In the genomic region with DNA sequence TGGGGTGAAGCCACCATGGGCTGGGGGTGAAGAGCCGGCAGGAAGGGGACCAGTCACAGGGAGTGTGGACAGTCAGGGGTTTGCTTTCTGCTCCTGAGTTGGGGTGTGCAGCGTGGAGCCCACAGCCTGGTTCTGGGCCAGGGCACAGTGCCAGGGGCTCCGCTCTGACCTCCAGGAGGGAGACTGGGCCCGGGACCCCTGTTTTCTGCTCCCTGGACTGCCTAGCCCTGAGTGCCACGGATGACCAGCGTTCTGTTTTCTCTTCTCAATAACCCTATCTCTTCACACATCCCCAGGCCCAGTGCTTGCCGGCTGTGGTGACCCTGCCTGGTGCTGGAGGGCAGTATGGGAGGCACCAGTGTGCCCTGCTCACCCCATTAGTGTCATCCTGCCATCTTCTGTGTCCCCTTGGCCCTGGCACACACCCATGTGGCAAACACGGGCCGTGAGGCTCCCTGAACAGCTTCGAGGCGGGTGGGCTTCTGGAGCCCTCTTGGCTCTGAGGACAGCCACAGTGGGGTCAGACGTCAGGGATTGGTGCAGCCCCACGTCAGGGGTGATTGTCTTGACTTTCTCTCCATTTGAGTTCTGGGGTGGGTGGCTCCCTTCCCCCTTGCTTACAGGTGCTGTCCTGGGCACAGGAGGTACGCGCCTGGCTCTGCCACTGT, we compare ENCODE assay signal across 16 cellular contexts. TPM values are rescaled to one million over a fixed set of nuclear protein-coding genes. Genes with fewer than 3 reads are reported as not detected.
DNase-seq lines count a peak whose midpoint lies in the region; ATAC-seq, FAIRE-seq and TF ChIP-seq lines count a peak whose summit lies in the region.
"Had no signal": no experiment of that assay in that cellular context is flagged by ENCODE, and none has a peak within 500 bp of the region (broad histone marks: within the 10 kb centered on the region; RNA-seq: fewer than 3 reads in every experiment).

No MANE protein-coding gene starts in this region.

- H3K9me3 Mint-ChIP-seq in activated T-helper 17 cell treated with anti-CD3 and anti-CD28 coated beads, Interleukin-2, amount 50 U/mL, for 72 hours = no peaks in the 10 kb centered on the region
- H3K9me3 Mint-ChIP-seq in type B pancreatic cell = no peaks in the 10 kb centered on the region

- no peak overlapping the region for H3K27ac Mint-ChIP-seq in activated T-helper 17 cell treated with anti-CD3 and anti-CD28 coated beads, Interleukin-2, amount 50 U/mL, for 72 hours
- H3K27ac Mint-ChIP-seq in type B pancreatic cell = peak overlapping the region; percentile 78

- no peak for FAIRE-seq in HepG2 (lab: Jason Lieb, UNC)
- FAIRE-seq: G401.6, GM18507 had no signal

- BruUV-seq in HepG2 (replicated peaks; lab: Mats Ljungman, UMichigan) = no TSS peak

- CTCF ChIA-PET in HepG2 (lab: Yijun Ruan, JAX; ENCODE audit: low intra/inter-chr PET ratio, low total read pairs) = no interaction called here

- 89 to 93% methylated on average over 14 to 15 of the region's 15 CpGs for WGBS in heart right ventricle, 2 donors
- 96% methylated on average over 12 of the region's 15 CpGs for WGBS in HepG2 (ENCODE audit: low lambda C conversion rate)

- peaks cover 17% of the 10 kb centered on the region for H3K79me2 ChIP-seq in HepG2 (ENCODE audit: insufficient read depth, low read length)

- intact Hi-C loops in Right ventricle myocardium inferior (cut with DNase I) = no loop called here
- intact Hi-C loops in heart right ventricle (cut with DNase I) = no loop called here
- intact Hi-C loops in HepG2 (cut with micrococcal nuclease; ENCODE audit: unreplicated experiment) = no loop called here

- DNase-seq in Right ventricle myocardium inferior (ENCODE audit: missing footprints) (peak; percentile 52), heart right ventricle (no peak), HepG2 (ENCODE audit: low spot score) (no peak), type B pancreatic cell (ENCODE audit: extremely low spot score, unreplicated experiment) (no peak), NCI-H2029 (lab: John Stamatoyannopoulos, UW) (no peak), NCI-H187 (lab: John Stamatoyannopoulos, UW) (no peak), C1 segment of cervical spinal cord (lab: John Stamatoyannopoulos, UW) (no peak)
- DNase-seq: midbrain, MM.1S, OCI-M1 had no signal

- H3K4me1 Mint-ChIP-seq in activated T-helper 17 cell treated with anti-CD3 and anti-CD28 coated beads, Interleukin-2, amount 50 U/mL, for 72 hours = peaks cover 8% of the 10 kb centered on the region
- H3K4me1 Mint-ChIP-seq in type B pancreatic cell (ENCODE audit: unreplicated experiment) = no peaks in the 10 kb centered on the region

- H3K9ac ChIP-seq in HepG2 (ENCODE audit: insufficient read depth, low read depth, low read length) = no peak overlapping the region

- H3K4me1 ChIP-seq in heart right ventricle (peaks cover 0 to 23% (median 12%) of the 10 kb centered on the region in 9 donors), HepG2 (ENCODE audit: insufficient read depth, low read length) (peaks cover 58% of the 10 kb centered on the region)

- peaks cover 0 to 54% (median 11%) of the 10 kb centered on the region in 9 donors for H3K36me3 ChIP-seq in heart right ventricle
- peaks cover 12 to 39% of the 10 kb centered on the region in 2 experiments for H3K36me3 ChIP-seq in HepG2 (replicated peaks in 1 of 2; ENCODE audit: control insufficient read depth in 1 of 2, insufficient read depth in 2 of 2, low read length in 2 of 2)

- no peak for TF ChIP-seq EP300 in HepG2 (IDR thresholded peaks at IDR 0.05; ENCODE audit: low read depth in 2 of 2, low read length in 2 of 2)
- no peak for TF ChIP-seq EP300 in HepG2 (CRISPR knock-in tag; IDR thresholded peaks at IDR 0.05; ENCODE audit: borderline replicate concordance)

- no peak overlapping the region for H2AFZ ChIP-seq in HepG2 (ENCODE audit: low read length)
- H2AFZ ChIP-seq: GM23248 had no signal

- H3K27ac ChIP-seq in heart right ventricle = no peak overlapping the region
- H3K27ac ChIP-seq in HepG2 (ENCODE audit: extremely low read length, insufficient read depth, low read length) = peak overlapping the region; percentile 33

- H3K36me3 Mint-ChIP-seq in activated T-helper 17 cell treated with anti-CD3 and anti-CD28 coated beads, Interleukin-2, amount 50 U/mL, for 72 hours (ENCODE audit: low read depth) = peaks cover 17% of the 10 kb centered on the region
- no peaks in the 10 kb centered on the region for H3K36me3 Mint-ChIP-seq in type B pancreatic cell

- ATAC-seq in Right ventricle myocardium inferior (no peak), heart right ventricle (no peak), HepG2 (no peak)
- no peak for ATAC-seq in activated T-helper 17 cell treated with anti-CD3 and anti-CD28 coated beads, Interleukin-2, amount 50 U/mL, for 72 hours (replicated peaks)

- no peak for TF ChIP-seq RAD21 in HepG2 (CRISPR knock-in tag; IDR thresholded peaks at IDR 0.05)

- H3K4me3 ChIP-seq in heart right ventricle (no peak overlapping the region), HepG2 (replicated peaks in 1 of 3; ENCODE audit: insufficient read depth in 1 of 3, low read depth in 2 of 3, low read length in 3 of 3) (no peak overlapping the region)
- H3K4me3 ChIP-seq: GM23248 had no signal

- H3K27me3 Mint-ChIP-seq in activated T-helper 17 cell treated with anti-CD3 and anti-CD28 coated beads, Interleukin-2, amount 50 U/mL, for 72 hours = no peaks in the 10 kb centered on the region
- H3K27me3 Mint-ChIP-seq in type B pancreatic cell = no peaks in the 10 kb centered on the region

- H4K20me1 ChIP-seq in HepG2 (ENCODE audit: insufficient read depth, low read length) = no peaks in the 10 kb centered on the region

- H3K27me3 ChIP-seq in heart right ventricle = no peaks in the 10 kb centered on the region
- no peaks in the 10 kb centered on the region for H3K27me3 ChIP-seq in HepG2 (ENCODE audit: control insufficient read depth in 1 of 2, insufficient read depth in 2 of 2, low read length in 2 of 2)
- H3K27me3 ChIP-seq: dorsolateral prefrontal cortex had no signal

- no peak overlapping the region for H3K4me2 ChIP-seq in HepG2 (ENCODE audit: low read depth, low read length)

- peak overlapping the region; percentile 19 for H3K4me3 Mint-ChIP-seq in activated T-helper 17 cell treated with anti-CD3 and anti-CD28 coated beads, Interleukin-2, amount 50 U/mL, for 72 hours
- H3K4me3 Mint-ChIP-seq in type B pancreatic cell = no peak overlapping the region

- TF ChIP-seq CTCF in heart right ventricle (IDR thresholded peaks at IDR 0.05) (no peak), HepG2 (CRISPR knock-in tag; IDR thresholded peaks at IDR 0.05) (no peak), type B pancreatic cell (conservative IDR thresholded peaks at IDR 0.05) (no peak)

- H3K9me3 ChIP-seq in heart right ventricle (no peaks in the 10 kb centered on the region), HepG2 (ENCODE audit: low read length) (no peaks in the 10 kb centered on the region)

- POLR2A ChIA-PET in HepG2 (lab: Yijun Ruan, JAX) = interaction anchor here (1.2 to 1.3 kb wide), 2 partner anchors 10 to 17 kb away, joined by 3 to 10 read pairs; partner anchors contain the start of gene AMDHD2

- TF ChIP-seq POLR2A in HepG2 (IDR thresholded peaks at IDR 0.05; ENCODE audit: insufficient read depth in 1 of 2, low read depth in 2 of 2, low read length in 2 of 2) = no peak

- in situ Hi-C loops in HepG2 (cut with HindIII; ENCODE audit: extremely low pct_ligation_motif_present, low pct_unique_long_range_greater_than_20kb) = no loop called here

RNA-seq across cellular contexts. Expression of gene CEMP1, which starts 1.1 kb away (rescaled TPM):
- total RNA-seq in Right ventricle myocardium inferior (not detected), heart right ventricle (not detected), HepG2 (2016; rRNA removed; fragmentation: Illumina TruSeq; extraction: Trizol) (not detected in 2 replicates), type B pancreatic cell (ENCODE audit: low replicate concordance) (0.22 and 0.74 TPM in 2 replicates)
- polyA plus RNA-seq in heart right ventricle (under 1 TPM; 0.20 to 0.44 TPM), HepG2 (2011; rRNA removed) (0.04 TPM in 1 of 2 replicates, not detected in the other)
- not detected for total RNA-seq in activated T-helper 17 cell treated with anti-CD3 and anti-CD28 coated beads, Interleukin-2, amount 50 U/mL, for 72 hours
- not detected in 2 replicates for total RNA-seq in HepG2 (2016; cell fraction: cytosol; rRNA removed; fragmentation: Illumina TruSeq; extraction: Trizol; ENCODE audit: low read depth)
- total RNA-seq in HepG2 (2016; cell fraction: insoluble cytoplasmic fraction; rRNA removed; fragmentation: Illumina TruSeq; extraction: Trizol) = not detected in 2 replicates
- total RNA-seq in HepG2 (2016; cell fraction: membrane; rRNA removed; fragmentation: Illumina TruSeq; extraction: Trizol) = not detected in 2 replicates
- not detected in 2 replicates for total RNA-seq in HepG2 (2016; cell fraction: nucleus; rRNA removed; fragmentation: Illumina TruSeq; extraction: Trizol)
- not detected in 2 replicates for polyA plus RNA-seq in HepG2 (2011; cell fraction: cytosol; rRNA removed)
- 0.16 TPM in 1 of 2 replicates, not detected in the other for polyA plus RNA-seq in HepG2 (2011; cell fraction: nucleus; rRNA removed)
- polyA plus RNA-seq in HepG2 (2012) = not detected in 2 replicates
- polyA plus RNA-seq in HepG2 (2016; cell fraction: cytosol; fragmentation: Illumina TruSeq; extraction: Trizol; ENCODE audit: low read depth) = not detected in 2 replicates
- polyA plus RNA-seq in HepG2 (2016; cell fraction: insoluble cytoplasmic fraction; fragmentation: Illumina TruSeq; extraction: Trizol; ENCODE audit: low read depth) = not detected in 2 replicates
- polyA plus RNA-seq in HepG2 (2016; cell fraction: membrane; fragmentation: Illumina TruSeq; extraction: Trizol; ENCODE audit: low read depth) = not detected in 2 replicates
- not detected in 2 replicates for polyA plus RNA-seq in HepG2 (2016; cell fraction: nucleus; fragmentation: Illumina TruSeq; extraction: Trizol; ENCODE audit: insufficient read depth, low read depth)
- polyA minus RNA-seq in HepG2 (2011; rRNA and poly(A)+ RNA removed; ENCODE audit: low replicate concordance) = 0.10 and 0.16 TPM in 2 replicates
- polyA minus RNA-seq in HepG2 (2011; cell fraction: cytosol; rRNA and poly(A)+ RNA removed) = not detected in 2 replicates
- polyA minus RNA-seq in HepG2 (2011; cell fraction: nucleus; rRNA and poly(A)+ RNA removed) = 0.37 and 0.52 TPM in 2 replicates
- total RNA-seq: GM23248 had no signal
- polyA plus RNA-seq: BJ had no signal

RNA-seq across cellular contexts. Expression of gene PDPK1, which starts 7.7 kb away (rescaled TPM):
- total RNA-seq in Right ventricle myocardium inferior (47.1 TPM), heart right ventricle (10 to 100 TPM; 31.3 to 47.7 (median 38.3) TPM), HepG2 (2016; rRNA removed; fragmentation: Illumina TruSeq; extraction: Trizol) (59.6 and 72.9 TPM in 2 replicates), type B pancreatic cell (ENCODE audit: low replicate concordance) (40.8 and 57.1 TPM in 2 replicates)
- polyA plus RNA-seq in heart right ventricle (10 to 100 TPM; 11.0 to 17.4 TPM), HepG2 (2011; rRNA removed) (129 TPM in 2 replicates)
- 10 to 100 TPM; 52.1 to 67.7 TPM for total RNA-seq in activated T-helper 17 cell treated with anti-CD3 and anti-CD28 coated beads, Interleukin-2, amount 50 U/mL, for 72 hours
- 53.8 and 58.1 TPM in 2 replicates for total RNA-seq in HepG2 (2016; cell fraction: cytosol; rRNA removed; fragmentation: Illumina TruSeq; extraction: Trizol; ENCODE audit: low read depth)
- total RNA-seq in HepG2 (2016; cell fraction: insoluble cytoplasmic fraction; rRNA removed; fragmentation: Illumina TruSeq; extraction: Trizol) = 57.5 and 62.0 TPM in 2 replicates
- 43.6 and 57.5 TPM in 2 replicates for total RNA-seq in HepG2 (2016; cell fraction: membrane; rRNA removed; fragmentation: Illumina TruSeq; extraction: Trizol)
- 40.5 and 51.1 TPM in 2 replicates for total RNA-seq in HepG2 (2016; cell fraction: nucleus; rRNA removed; fragmentation: Illumina TruSeq; extraction: Trizol)
- polyA plus RNA-seq in HepG2 (2011; cell fraction: cytosol; rRNA removed) = 93.3 and 120 TPM in 2 replicates
- 125 and 138 TPM in 2 replicates for polyA plus RNA-seq in HepG2 (2011; cell fraction: nucleus; rRNA removed)
- 68.8 and 96.6 TPM in 2 replicates for polyA plus RNA-seq in HepG2 (2012)
- polyA plus RNA-seq in HepG2 (2016; cell fraction: cytosol; fragmentation: Illumina TruSeq; extraction: Trizol; ENCODE audit: low read depth) = 21.1 and 27.5 TPM in 2 replicates
- polyA plus RNA-seq in HepG2 (2016; cell fraction: insoluble cytoplasmic fraction; fragmentation: Illumina TruSeq; extraction: Trizol; ENCODE audit: low read depth) = 55.5 and 59.6 TPM in 2 replicates
- polyA plus RNA-seq in HepG2 (2016; cell fraction: membrane; fragmentation: Illumina TruSeq; extraction: Trizol; ENCODE audit: low read depth) = 31.1 and 35.0 TPM in 2 replicates
- polyA plus RNA-seq in HepG2 (2016; cell fraction: nucleus; fragmentation: Illumina TruSeq; extraction: Trizol; ENCODE audit: insufficient read depth, low read depth) = 66.4 and 80.4 TPM in 2 replicates
- 39.6 and 230 TPM in 2 replicates for polyA minus RNA-seq in HepG2 (2011; rRNA and poly(A)+ RNA removed; ENCODE audit: low replicate concordance)
- polyA minus RNA-seq in HepG2 (2011; cell fraction: cytosol; rRNA and poly(A)+ RNA removed) = 117 and 142 TPM in 2 replicates
- 118 and 140 TPM in 2 replicates for polyA minus RNA-seq in HepG2 (2011; cell fraction: nucleus; rRNA and poly(A)+ RNA removed)

RNA-seq across cellular contexts. Expression of gene AMDHD2, which starts 9.9 kb away (rescaled TPM):
- total RNA-seq in Right ventricle myocardium inferior = 16.2 TPM
- 10 to 100 TPM in 5 of 10 donors, 1 to 10 TPM in 5; 7.1 to 20.1 (median 9.4) TPM for total RNA-seq in heart right ventricle
- 10 to 100 TPM; 12.2 to 20.8 TPM for polyA plus RNA-seq in heart right ventricle
- total RNA-seq in activated T-helper 17 cell treated with anti-CD3 and anti-CD28 coated beads, Interleukin-2, amount 50 U/mL, for 72 hours = 10 to 100 TPM; 39.6 to 54.5 TPM
- total RNA-seq in HepG2 (2016; rRNA removed; fragmentation: Illumina TruSeq; extraction: Trizol) = 13.8 and 39.1 TPM in 2 replicates
- 14.4 and 16.3 TPM in 2 replicates for total RNA-seq in HepG2 (2016; cell fraction: cytosol; rRNA removed; fragmentation: Illumina TruSeq; extraction: Trizol; ENCODE audit: low read depth)
- total RNA-seq in HepG2 (2016; cell fraction: insoluble cytoplasmic fraction; rRNA removed; fragmentation: Illumina TruSeq; extraction: Trizol) = 15.5 and 37.7 TPM in 2 replicates
- total RNA-seq in HepG2 (2016; cell fraction: membrane; rRNA removed; fragmentation: Illumina TruSeq; extraction: Trizol) = 11.4 and 12.8 TPM in 2 replicates
- total RNA-seq in HepG2 (2016; cell fraction: nucleus; rRNA removed; fragmentation: Illumina TruSeq; extraction: Trizol) = 56.5 and 57.9 TPM in 2 replicates
- 33.5 and 51.3 TPM in 2 replicates for polyA plus RNA-seq in HepG2 (2011; rRNA removed)
- polyA plus RNA-seq in HepG2 (2011; cell fraction: cytosol; rRNA removed) = 12.9 and 24.3 TPM in 2 replicates
- 624 and 803 TPM in 2 replicates for polyA plus RNA-seq in HepG2 (2011; cell fraction: nucleus; rRNA removed)
- polyA plus RNA-seq in HepG2 (2012) = 30.1 and 34.2 TPM in 2 replicates
- 5.3 and 8.4 TPM in 2 replicates for polyA plus RNA-seq in HepG2 (2016; cell fraction: cytosol; fragmentation: Illumina TruSeq; extraction: Trizol; ENCODE audit: low read depth)
- 11.9 and 12.8 TPM in 2 replicates for polyA plus RNA-seq in HepG2 (2016; cell fraction: insoluble cytoplasmic fraction; fragmentation: Illumina TruSeq; extraction: Trizol; ENCODE audit: low read depth)
- 7.2 and 9.8 TPM in 2 replicates for polyA plus RNA-seq in HepG2 (2016; cell fraction: membrane; fragmentation: Illumina TruSeq; extraction: Trizol; ENCODE audit: low read depth)
- 125 and 129 TPM in 2 replicates for polyA plus RNA-seq in HepG2 (2016; cell fraction: nucleus; fragmentation: Illumina TruSeq; extraction: Trizol; ENCODE audit: insufficient read depth, low read depth)
- 20.8 and 63.2 TPM in 2 replicates for polyA minus RNA-seq in HepG2 (2011; rRNA and poly(A)+ RNA removed; ENCODE audit: low replicate concordance)
- 11.8 and 13.7 TPM in 2 replicates for polyA minus RNA-seq in HepG2 (2011; cell fraction: cytosol; rRNA and poly(A)+ RNA removed)
- 81.2 and 102 TPM in 2 replicates for polyA minus RNA-seq in HepG2 (2011; cell fraction: nucleus; rRNA and poly(A)+ RNA removed)
- 46.1 and 61.8 TPM in 2 replicates for total RNA-seq in type B pancreatic cell (ENCODE audit: low replicate concordance)

RNA-seq across cellular contexts. Expression of gene ATP6V0C, which starts 16.3 kb away (rescaled TPM):
- total RNA-seq in Right ventricle myocardium inferior = 137 TPM
- total RNA-seq in heart right ventricle = 100 to 1,000 TPM; 104 to 209 (median 130) TPM
- 100 to 1,000 TPM in 1 of 2 donors, 10 to 100 TPM in 1; 58.5 to 243 TPM for polyA plus RNA-seq in heart right ventricle
- total RNA-seq in activated T-helper 17 cell treated with anti-CD3 and anti-CD28 coated beads, Interleukin-2, amount 50 U/mL, for 72 hours = 100 to 1,000 TPM in 1 of 2 donors, 10 to 100 TPM in 1; 98.5 to 128 TPM
- total RNA-seq in HepG2 (2016; rRNA removed; fragmentation: Illumina TruSeq; extraction: Trizol) = 7.2 and 10.4 TPM in 2 replicates
- total RNA-seq in HepG2 (2016; cell fraction: cytosol; rRNA removed; fragmentation: Illumina TruSeq; extraction: Trizol; ENCODE audit: low read depth) = 7.6 and 9.4 TPM in 2 replicates
- total RNA-seq in HepG2 (2016; cell fraction: insoluble cytoplasmic fraction; rRNA removed; fragmentation: Illumina TruSeq; extraction: Trizol) = 5.7 and 10.1 TPM in 2 replicates
- 11.1 and 14.0 TPM in 2 replicates for total RNA-seq in HepG2 (2016; cell fraction: membrane; rRNA removed; fragmentation: Illumina TruSeq; extraction: Trizol)
- 13.6 and 17.3 TPM in 2 replicates for total RNA-seq in HepG2 (2016; cell fraction: nucleus; rRNA removed; fragmentation: Illumina TruSeq; extraction: Trizol)
- polyA plus RNA-seq in HepG2 (2011; rRNA removed) = 20.1 and 21.1 TPM in 2 replicates
- 29.7 and 32.0 TPM in 2 replicates for polyA plus RNA-seq in HepG2 (2011; cell fraction: cytosol; rRNA removed)
- polyA plus RNA-seq in HepG2 (2011; cell fraction: nucleus; rRNA removed) = 42.5 and 51.4 TPM in 2 replicates
- 133 and 154 TPM in 2 replicates for polyA plus RNA-seq in HepG2 (2012)
- polyA plus RNA-seq in HepG2 (2016; cell fraction: cytosol; fragmentation: Illumina TruSeq; extraction: Trizol; ENCODE audit: low read depth) = 106 and 119 TPM in 2 replicates
- polyA plus RNA-seq in HepG2 (2016; cell fraction: insoluble cytoplasmic fraction; fragmentation: Illumina TruSeq; extraction: Trizol; ENCODE audit: low read depth) = 50.3 and 60.7 TPM in 2 replicates
- 97.9 and 104 TPM in 2 replicates for polyA plus RNA-seq in HepG2 (2016; cell fraction: membrane; fragmentation: Illumina TruSeq; extraction: Trizol; ENCODE audit: low read depth)
- polyA plus RNA-seq in HepG2 (2016; cell fraction: nucleus; fragmentation: Illumina TruSeq; extraction: Trizol; ENCODE audit: insufficient read depth, low read depth) = 168 and 190 TPM in 2 replicates
- polyA minus RNA-seq in HepG2 (2011; rRNA and poly(A)+ RNA removed; ENCODE audit: low replicate concordance) = 20.0 and 29.5 TPM in 2 replicates
- polyA minus RNA-seq in HepG2 (2011; cell fraction: cytosol; rRNA and poly(A)+ RNA removed) = 52.8 and 62.5 TPM in 2 replicates
- 10.4 and 11.5 TPM in 2 replicates for polyA minus RNA-seq in HepG2 (2011; cell fraction: nucleus; rRNA and poly(A)+ RNA removed)
- 155 and 223 TPM in 2 replicates for total RNA-seq in type B pancreatic cell (ENCODE audit: low replicate concordance)

RNA-seq across cellular contexts. Expression of gene TBC1D24, which starts 55.2 kb away (rescaled TPM):
- total RNA-seq in Right ventricle myocardium inferior (14.8 TPM), heart right ventricle (10 to 100 TPM in 4 of 10 donors, 1 to 10 TPM in 6; 6.2 to 14.9 (median 9.2) TPM), HepG2 (2016; rRNA removed; fragmentation: Illumina TruSeq; extraction: Trizol) (13.7 and 17.6 TPM in 2 replicates), type B pancreatic cell (ENCODE audit: low replicate concordance) (15.6 and 22.1 TPM in 2 replicates)
- polyA plus RNA-seq in heart right ventricle (1 to 10 TPM; 3.4 to 5.4 TPM), HepG2 (2011; rRNA removed) (7.7 and 8.4 TPM in 2 replicates)
- 10 to 100 TPM; 10.8 to 16.1 TPM for total RNA-seq in activated T-helper 17 cell treated with anti-CD3 and anti-CD28 coated beads, Interleukin-2, amount 50 U/mL, for 72 hours
- total RNA-seq in HepG2 (2016; cell fraction: cytosol; rRNA removed; fragmentation: Illumina TruSeq; extraction: Trizol; ENCODE audit: low read depth) = 1.3 and 1.4 TPM in 2 replicates
- 12.6 and 15.8 TPM in 2 replicates for total RNA-seq in HepG2 (2016; cell fraction: insoluble cytoplasmic fraction; rRNA removed; fragmentation: Illumina TruSeq; extraction: Trizol)
- 4.8 and 5.7 TPM in 2 replicates for total RNA-seq in HepG2 (2016; cell fraction: membrane; rRNA removed; fragmentation: Illumina TruSeq; extraction: Trizol)
- 12.6 and 14.4 TPM in 2 replicates for total RNA-seq in HepG2 (2016; cell fraction: nucleus; rRNA removed; fragmentation: Illumina TruSeq; extraction: Trizol)
- polyA plus RNA-seq in HepG2 (2011; cell fraction: cytosol; rRNA removed) = 3.7 and 4.9 TPM in 2 replicates
- 29.9 and 35.0 TPM in 2 replicates for polyA plus RNA-seq in HepG2 (2011; cell fraction: nucleus; rRNA removed)
- polyA plus RNA-seq in HepG2 (2012) = 5.7 TPM in 2 replicates
- 1.0 and 1.2 TPM in 2 replicates for polyA plus RNA-seq in HepG2 (2016; cell fraction: cytosol; fragmentation: Illumina TruSeq; extraction: Trizol; ENCODE audit: low read depth)
- 8.4 and 11.8 TPM in 2 replicates for polyA plus RNA-seq in HepG2 (2016; cell fraction: insoluble cytoplasmic fraction; fragmentation: Illumina TruSeq; extraction: Trizol; ENCODE audit: low read depth)
- 2.4 and 3.2 TPM in 2 replicates for polyA plus RNA-seq in HepG2 (2016; cell fraction: membrane; fragmentation: Illumina TruSeq; extraction: Trizol; ENCODE audit: low read depth)
- polyA plus RNA-seq in HepG2 (2016; cell fraction: nucleus; fragmentation: Illumina TruSeq; extraction: Trizol; ENCODE audit: insufficient read depth, low read depth) = 22.4 and 24.8 TPM in 2 replicates
- 11.0 and 28.2 TPM in 2 replicates for polyA minus RNA-seq in HepG2 (2011; rRNA and poly(A)+ RNA removed; ENCODE audit: low replicate concordance)
- polyA minus RNA-seq in HepG2 (2011; cell fraction: cytosol; rRNA and poly(A)+ RNA removed) = 9.1 and 10.4 TPM in 2 replicates
- polyA minus RNA-seq in HepG2 (2011; cell fraction: nucleus; rRNA and poly(A)+ RNA removed) = 10.0 and 13.8 TPM in 2 replicates
